ENCODE assay signal across 8 cellular contexts in the genomic region with DNA sequence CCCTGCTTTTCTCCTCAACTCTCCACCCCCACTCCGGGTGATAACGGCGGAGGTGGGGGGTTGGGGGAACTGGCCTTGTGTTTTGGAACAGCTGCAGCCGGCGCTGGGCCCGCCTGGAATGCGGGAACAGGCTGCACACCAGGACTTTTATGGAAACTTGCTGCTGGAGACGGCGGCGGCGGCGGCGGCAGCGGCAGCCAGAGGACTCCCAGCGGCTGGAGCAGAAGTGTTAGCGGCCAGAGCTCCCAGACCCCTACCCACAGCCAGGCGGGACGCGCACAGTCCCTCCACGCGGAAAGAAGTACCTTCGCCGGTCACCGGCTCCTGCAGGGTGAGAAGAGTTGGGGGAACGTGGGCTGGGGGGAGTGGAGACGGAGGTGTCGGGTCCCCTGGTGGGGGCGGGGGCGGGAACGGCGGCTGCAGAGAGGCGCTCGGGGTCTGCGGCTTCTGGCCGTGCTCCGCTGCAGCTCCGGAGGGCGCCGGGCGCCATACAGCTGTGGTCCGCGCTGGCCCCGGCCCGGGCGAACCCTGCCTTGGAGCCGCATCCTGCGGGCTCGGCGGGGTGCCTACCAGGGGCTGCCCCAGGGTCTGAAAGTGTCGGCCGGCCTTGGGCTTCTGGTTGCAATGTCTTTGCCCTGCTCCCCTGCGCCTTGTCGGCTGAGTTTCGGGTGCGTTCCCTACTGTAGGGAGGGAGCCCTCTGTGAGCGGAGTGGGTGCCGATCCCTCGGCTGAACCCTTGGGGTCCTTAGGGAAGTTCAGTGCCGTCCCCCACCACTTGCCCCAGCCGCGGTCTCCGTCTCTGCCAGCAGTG. TPM values are rescaled to one million over a fixed set of nuclear protein-coding genes. Genes with fewer than 3 reads are reported as not detected.
DNase-seq lines count a peak whose midpoint lies in the region; ATAC-seq and TF ChIP-seq lines count a peak whose summit lies in the region.

A gene (plus strand): TSS at position 196 of the 811 bp plus-strand sequence. CDS start 27,483 bp downstream, outside the sequence.

- POLR2A ChIA-PET in naive thymus-derived CD4-positive, alpha-beta T cell (lab: Charles Lee), result no interaction called here

- no peaks in the 10 kb centered on the region for H3K4me1 ChIP-seq in naive thymus-derived CD4-positive, alpha-beta T cell (ENCODE audit: control insufficient read depth in 2 of 2, insufficient read depth in 2 of 2, low read length in 2 of 2)

- peaks cover 0 to 4% of the 10 kb centered on the region in 2 donors for H3K27me3 ChIP-seq in naive thymus-derived CD4-positive, alpha-beta T cell (ENCODE audit: control insufficient read depth in 2 of 2, insufficient read depth in 2 of 2, low read length in 2 of 2)

- CTCF ChIA-PET in naive thymus-derived CD4-positive, alpha-beta T cell (lab: Charles Lee), result interaction anchor here (0.7 kb wide), 1 partner anchor 27 kb away, joined by 3 read pairs; no protein-coding TSS in a partner anchor

- peak within 1 kb of the TSS; percentile 86 to 95 for H3K4me3 ChIP-seq in foreskin fibroblast (ENCODE audit: low read depth in 1 of 2, low read length in 2 of 2)
- H3K4me3 ChIP-seq in naive thymus-derived CD4-positive, alpha-beta T cell (ENCODE audit: low read length), result peak within 1 kb of the TSS; percentile 27

- ATAC-seq in GM21576 (IDR thresholded peaks at IDR 0.05; ENCODE audit: unreplicated experiment), result peak; percentile 65
- ATAC-seq in naive thymus-derived CD4-positive, alpha-beta T cell, result peak; percentile 67

- no peaks in the 10 kb centered on the region for H3K36me3 Mint-ChIP-seq in activated T-helper 2 cell treated with anti-CD3 and anti-CD28 coated beads, Interferon-gamma antibody, Interleukin-2, Interleukin-4, amounts not matched to agents 10 μg/mL and 5 μg/mL and 100 μg/mL, durations not matched to agents 14 hours and 24 hours and 36 hours (ENCODE audit: low read depth)
- peaks cover 0 to 18% (median 11%) of the 10 kb centered on the region in 5 donors for H3K36me3 Mint-ChIP-seq in naive thymus-derived CD4-positive, alpha-beta T cell
- no peaks in the 10 kb centered on the region for H3K36me3 Mint-ChIP-seq in type B pancreatic cell

- H3K27ac Mint-ChIP-seq in activated T-helper 2 cell treated with anti-CD3 and anti-CD28 coated beads, Interferon-gamma antibody, Interleukin-2, Interleukin-4, amounts not matched to agents 10 μg/mL and 5 μg/mL and 100 μg/mL, durations not matched to agents 14 hours and 24 hours and 36 hours, result no peak within 1 kb of the TSS
- no peak within 1 kb of the TSS for H3K27ac Mint-ChIP-seq in naive thymus-derived CD4-positive, alpha-beta T cell
- peak within 1 kb of the TSS; percentile 87 for H3K27ac Mint-ChIP-seq in type B pancreatic cell

- TF ChIP-seq CTCF in foreskin fibroblast (IDR thresholded peaks at IDR 0.05; ENCODE audit: low read depth, low read length), result no peak
- TF ChIP-seq CTCF in type B pancreatic cell (conservative IDR thresholded peaks at IDR 0.05), result no peak

- no peaks in the 10 kb centered on the region for H3K36me3 ChIP-seq in naive thymus-derived CD4-positive, alpha-beta T cell (ENCODE audit: control insufficient read depth in 2 of 3, insufficient read depth in 3 of 3, low read length in 3 of 3)

- peaks cover 4% of the 10 kb centered on the region for H3K4me1 Mint-ChIP-seq in activated T-helper 2 cell treated with anti-CD3 and anti-CD28 coated beads, Interferon-gamma antibody, Interleukin-2, Interleukin-4, amounts not matched to agents 10 μg/mL and 5 μg/mL and 100 μg/mL, durations not matched to agents 14 hours and 24 hours and 36 hours (ENCODE audit: low read depth)
- peaks cover 5 to 13% (median 8%) of the 10 kb centered on the region in 7 donors for H3K4me1 Mint-ChIP-seq in naive thymus-derived CD4-positive, alpha-beta T cell
- H3K4me1 Mint-ChIP-seq in type B pancreatic cell (ENCODE audit: unreplicated experiment), result peaks cover 9% of the 10 kb centered on the region

- H3K27me3 Mint-ChIP-seq in activated T-helper 2 cell treated with anti-CD3 and anti-CD28 coated beads, Interferon-gamma antibody, Interleukin-2, Interleukin-4, amounts not matched to agents 10 μg/mL and 5 μg/mL and 100 μg/mL, durations not matched to agents 14 hours and 24 hours and 36 hours (ENCODE audit: low read depth), result peaks cover 26% of the 10 kb centered on the region
- H3K27me3 Mint-ChIP-seq in naive thymus-derived CD4-positive, alpha-beta T cell, result peaks cover 16 to 36% (median 29%) of the 10 kb centered on the region in 5 donors
- peaks cover 3% of the 10 kb centered on the region for H3K27me3 Mint-ChIP-seq in type B pancreatic cell

- no peaks in the 10 kb centered on the region for H3K9me3 ChIP-seq in naive thymus-derived CD4-positive, alpha-beta T cell (ENCODE audit: control insufficient read depth in 2 of 3, low read length in 3 of 3)

- H3K4me3 Mint-ChIP-seq in activated T-helper 2 cell treated with anti-CD3 and anti-CD28 coated beads, Interferon-gamma antibody, Interleukin-2, Interleukin-4, amounts not matched to agents 10 μg/mL and 5 μg/mL and 100 μg/mL, durations not matched to agents 14 hours and 24 hours and 36 hours (ENCODE audit: low read depth), result peak within 1 kb of the TSS; percentile 57
- peak within 1 kb of the TSS; percentile 62 to 92 (median 82) for H3K4me3 Mint-ChIP-seq in naive thymus-derived CD4-positive, alpha-beta T cell
- H3K4me3 Mint-ChIP-seq in type B pancreatic cell, result peak within 1 kb of the TSS; percentile 94

- intact Hi-C loops in activated T-helper 2 cell treated with anti-CD3 and anti-CD28 coated beads, Interferon-gamma antibody, Interleukin-2, Interleukin-4, amounts not matched to agents 10 μg/mL and 5 μg/mL and 100 μg/mL, durations not matched to agents 14 hours and 24 hours and 36 hours (cut with micrococcal nuclease), result no loop called here
- intact Hi-C loops in naive thymus-derived CD4-positive, alpha-beta T cell (cut with micrococcal nuclease), result no loop called here

- H3K27ac ChIP-seq in naive thymus-derived CD4-positive, alpha-beta T cell (ENCODE audit: low read depth, low read length), result no peak within 1 kb of the TSS

- H3K9me3 Mint-ChIP-seq in activated T-helper 2 cell treated with anti-CD3 and anti-CD28 coated beads, Interferon-gamma antibody, Interleukin-2, Interleukin-4, amounts not matched to agents 10 μg/mL and 5 μg/mL and 100 μg/mL, durations not matched to agents 14 hours and 24 hours and 36 hours, result no peaks in the 10 kb centered on the region
- peaks cover 0 to 5% (median 0%) of the 10 kb centered on the region in 11 donors for H3K9me3 Mint-ChIP-seq in naive thymus-derived CD4-positive, alpha-beta T cell
- H3K9me3 Mint-ChIP-seq in type B pancreatic cell, result no peaks in the 10 kb centered on the region

- peak; percentile 29 for DNase-seq in DMS79 treated with DMSO at 0.1 percent for 48 hours (lab: John Stamatoyannopoulos, UW)
- peak; percentile 55 for DNase-seq in NCI-H1105 treated with DMSO at 0.1 percent for 48 hours (lab: John Stamatoyannopoulos, UW)
- no peak for DNase-seq in activated T-helper 2 cell treated with anti-CD3 and anti-CD28 coated beads, Interferon-gamma antibody, Interleukin-2, Interleukin-4, amounts not matched to agents 10 μg/mL and 5 μg/mL and 100 μg/mL, durations not matched to agents 14 hours and 24 hours and 36 hours (ENCODE audit: low spot score)
- peak; percentile 74 to 89 for DNase-seq in foreskin fibroblast
- DNase-seq in naive thymus-derived CD4-positive, alpha-beta T cell, result peak in 7 of 9 donors; percentile 8 to 27 (median 12)
- DNase-seq in type B pancreatic cell (ENCODE audit: extremely low spot score, unreplicated experiment), result peak; percentile 80
- no peak for DNase-seq in NCI-H1436 treated with DMSO at 0.1 percent for 48 hours (lab: John Stamatoyannopoulos, UW)

RNA-seq across cellular contexts. Expression of the gene that starts here (rescaled TPM):
- total RNA-seq in activated T-helper 2 cell treated with anti-CD3 and anti-CD28 coated beads, Interferon-gamma antibody, Interleukin-2, Interleukin-4, amounts not matched to agents 10 μg/mL and 5 μg/mL and 100 μg/mL, durations not matched to agents 14 hours and 24 hours and 36 hours, result 0.59 and 0.60 TPM in 2 replicates
- 1 to 10 TPM in 2 of 5 experiments, under 1 TPM in 3; 0.48 to 2.6 (median 0.78) TPM for total RNA-seq in naive thymus-derived CD4-positive, alpha-beta T cell
- polyA plus RNA-seq in naive thymus-derived CD4-positive, alpha-beta T cell, result 1 to 10 TPM in 1 of 2 donors, under 1 TPM in 1; 0.33 to 1.4 TPM
- 0.38 and 2.8 TPM in 2 replicates for total RNA-seq in type B pancreatic cell (ENCODE audit: low replicate concordance)

Comparison
In these comparisons a context has a peak if more than half of its experiments do, and no peak if none do; other contexts are left out.
1. DNase-seq: peak in DMS79 treated with DMSO at 0.1 percent for 48 hours (single experiment), NCI-H1105 treated with DMSO at 0.1 percent for 48 hours (single experiment), foreskin fibroblast (2 of 2), naive thymus-derived CD4-positive, alpha-beta T cell (7 of 9) and type B pancreatic cell (single experiment); none in activated T-helper 2 cell treated with anti-CD3 and anti-CD28 coated beads, Interferon-gamma antibody, Interleukin-2, Interleukin-4, amounts not matched to agents 10 μg/mL and 5 μg/mL and 100 μg/mL, durations not matched to agents 14 hours and 24 hours and 36 hours (single experiment) and NCI-H1436 treated with DMSO at 0.1 percent for 48 hours (single experiment).
2. Peak in every context shown above with its lines, with median percentiles within 50 percentile points of each other: H3K4me3 Mint-ChIP-seq.